In genomic region chr11:6357222-6357621, GRCh38 we compare ENCODE assay signal across 1 cellular context.
TF ChIP-seq lines count a peak whose summit lies in the region.

No MANE protein-coding gene starts in this region.

TF ChIP-seq in K562, 482 proteins besides CTCF, POLR2A, EP300 and RAD21 (continued from another document and continues in another):
- TF ChIP-seq, protein P1, sequence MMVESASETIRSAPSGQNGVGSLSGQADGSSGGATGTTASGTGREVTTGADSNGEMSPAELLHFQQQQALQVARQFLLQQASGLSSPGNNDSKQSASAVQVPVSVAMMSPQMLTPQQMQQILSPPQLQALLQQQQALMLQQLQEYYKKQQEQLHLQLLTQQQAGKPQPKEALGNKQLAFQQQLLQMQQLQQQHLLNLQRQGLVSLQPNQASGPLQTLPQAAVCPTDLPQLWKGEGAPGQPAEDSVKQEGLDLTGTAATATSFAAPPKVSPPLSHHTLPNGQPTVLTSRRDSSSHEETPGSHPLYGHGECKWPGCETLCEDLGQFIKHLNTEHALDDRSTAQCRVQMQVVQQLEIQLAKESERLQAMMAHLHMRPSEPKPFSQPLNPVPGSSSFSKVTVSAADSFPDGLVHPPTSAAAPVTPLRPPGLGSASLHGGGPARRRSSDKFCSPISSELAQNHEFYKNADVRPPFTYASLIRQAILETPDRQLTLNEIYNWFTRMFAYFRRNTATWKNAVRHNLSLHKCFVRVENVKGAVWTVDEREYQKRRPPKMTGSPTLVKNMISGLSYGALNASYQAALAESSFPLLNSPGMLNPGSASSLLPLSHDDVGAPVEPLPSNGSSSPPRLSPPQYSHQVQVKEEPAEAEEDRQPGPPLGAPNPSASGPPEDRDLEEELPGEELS (CRISPR knock-in tag; IDR thresholded peaks at IDR 0.05; ENCODE audit: borderline replicate concordance), result no peak
- TF ChIP-seq, protein P2, sequence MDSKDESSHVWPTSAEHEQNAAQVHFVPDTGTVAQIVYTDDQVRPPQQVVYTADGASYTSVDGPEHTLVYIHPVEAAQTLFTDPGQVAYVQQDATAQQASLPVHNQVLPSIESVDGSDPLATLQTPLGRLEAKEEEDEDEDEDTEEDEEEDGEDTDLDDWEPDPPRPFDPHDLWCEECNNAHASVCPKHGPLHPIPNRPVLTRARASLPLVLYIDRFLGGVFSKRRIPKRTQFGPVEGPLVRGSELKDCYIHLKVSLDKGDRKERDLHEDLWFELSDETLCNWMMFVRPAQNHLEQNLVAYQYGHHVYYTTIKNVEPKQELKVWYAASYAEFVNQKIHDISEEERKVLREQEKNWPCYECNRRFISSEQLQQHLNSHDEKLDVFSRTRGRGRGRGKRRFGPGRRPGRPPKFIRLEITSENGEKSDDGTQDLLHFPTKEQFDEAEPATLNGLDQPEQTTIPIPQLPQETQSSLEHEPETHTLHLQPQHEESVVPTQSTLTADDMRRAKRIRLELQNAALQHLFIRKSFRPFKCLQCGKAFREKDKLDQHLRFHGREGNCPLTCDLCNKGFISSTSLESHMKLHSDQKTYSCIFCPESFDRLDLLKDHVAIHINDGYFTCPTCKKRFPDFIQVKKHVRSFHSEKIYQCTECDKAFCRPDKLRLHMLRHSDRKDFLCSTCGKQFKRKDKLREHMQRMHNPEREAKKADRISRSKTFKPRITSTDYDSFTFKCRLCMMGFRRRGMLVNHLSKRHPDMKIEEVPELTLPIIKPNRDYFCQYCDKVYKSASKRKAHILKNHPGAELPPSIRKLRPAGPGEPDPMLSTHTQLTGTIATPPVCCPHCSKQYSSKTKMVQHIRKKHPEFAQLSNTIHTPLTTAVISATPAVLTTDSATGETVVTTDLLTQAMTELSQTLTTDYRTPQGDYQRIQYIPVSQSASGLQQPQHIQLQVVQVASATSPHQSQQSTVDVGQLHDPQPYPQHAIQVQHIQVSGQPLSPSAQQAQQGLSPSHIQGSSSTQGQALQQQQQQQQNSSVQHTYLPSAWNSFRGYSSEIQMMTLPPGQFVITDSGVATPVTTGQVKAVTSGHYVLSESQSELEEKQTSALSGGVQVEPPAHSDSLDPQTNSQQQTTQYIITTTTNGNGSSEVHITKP (IDR thresholded peaks at IDR 0.05; ENCODE audit: partially characterized antibody), result no peak
- TF ChIP-seq SMARCC2 (IDR thresholded peaks at IDR 0.05; ENCODE audit: low read depth) (no peak), ZNF165 (CRISPR knock-in tag; IDR thresholded peaks at IDR 0.05; ENCODE audit: borderline replicate concordance) (no peak), PKNOX1 (IDR thresholded peaks at IDR 0.05) (no peak), BHLHE40 (IDR thresholded peaks at IDR 0.05; ENCODE audit: low read length) (peak; percentile 25; the same call in 1 of the 2 replicates), YY1 (IDR thresholded peaks at IDR 0.05; ENCODE audit: borderline replicate concordance in 1 of 3, control insufficient read depth in 1 of 3, extremely low read depth in 1 of 3, insufficient read depth in 3 of 3, insufficient read length in 1 of 3, insufficient replicate concordance in 2 of 3, low read depth in 1 of 3, low read length in 2 of 3) (peak in 2 of 3 experiments; percentile 42 to 86), GABPB1 (CRISPR knock-in tag; IDR thresholded peaks at IDR 0.05) (no peak), FOXM1 (IDR thresholded peaks at IDR 0.05; ENCODE audit: low read depth) (no peak), FOXM1 (CRISPR knock-in tag; IDR thresholded peaks at IDR 0.05; ENCODE audit: low read depth) (no peak), ZNF740 (CRISPR knock-in tag; IDR thresholded peaks at IDR 0.05) (no peak), ZNF740 (tag; IDR thresholded peaks at IDR 0.05) (no peak), BRF1 (IDR thresholded peaks at IDR 0.05; ENCODE audit: borderline replicate concordance, extremely low read depth, insufficient read length) (no peak), ZNF263 (CRISPR knock-in tag; IDR thresholded peaks at IDR 0.05; ENCODE audit: borderline replicate concordance) (no peak), ARID1B (IDR thresholded peaks at IDR 0.05) (peak; percentile 49), CEBPG (CRISPR knock-in tag; IDR thresholded peaks at IDR 0.05) (0 out of 2 replicates have a peak, but pooled peaks have one; percentile 20), CEBPG (tag; conservative IDR thresholded peaks at IDR 0.05 in 1 of 2, IDR thresholded peaks at IDR 0.05 in 1 of 2) (peak in 1 of 2 experiments; percentile 29; a peak in 1 of 4 replicates), SP2 (IDR thresholded peaks at IDR 0.05; ENCODE audit: extremely low read depth, low read depth, low read length, poor library complexity, severe bottlenecking) (no peak), ZNF175 (CRISPR knock-in tag; IDR thresholded peaks at IDR 0.05; ENCODE audit: low read depth) (no peak), TAF15 (IDR thresholded peaks at IDR 0.05; ENCODE audit: low read depth, low read length) (no peak), HLTF (IDR thresholded peaks at IDR 0.05) (no peak), ESRRB (CRISPR knock-in tag; IDR thresholded peaks at IDR 0.05; ENCODE audit: borderline replicate concordance) (no peak), BRD4 (IDR thresholded peaks at IDR 0.05) (no peak), JUND (IDR thresholded peaks at IDR 0.05; ENCODE audit: borderline replicate concordance, low read depth, low read length) (peak; percentile 91), JUND (tag; IDR thresholded peaks at IDR 0.05; ENCODE audit: borderline replicate concordance, low read depth, low read length) (peak; percentile 88), RAD51 (IDR thresholded peaks at IDR 0.05; ENCODE audit: borderline replicate concordance, low read depth) (no peak), KLF16 (IDR thresholded peaks at IDR 0.05) (no peak), NFE2 (IDR thresholded peaks at IDR 0.05; ENCODE audit: low read depth) (peak; percentile 21), SREBF2 (CRISPR knock-in tag; IDR thresholded peaks at IDR 0.05) (no peak), SMC3 (conservative IDR thresholded peaks at IDR 0.05; ENCODE audit: insufficient read depth, low read depth, low read length) (no peak), CTBP1 (IDR thresholded peaks at IDR 0.05; ENCODE audit: borderline replicate concordance) (no peak), MAZ (CRISPR knock-in tag; conservative IDR thresholded peaks at IDR 0.05 in 1 of 2, IDR thresholded peaks at IDR 0.05 in 1 of 2) (no peak), ZNF134 (CRISPR knock-in tag; conservative IDR thresholded peaks at IDR 0.05) (no peak), ZNF41 (CRISPR knock-in tag; conservative IDR thresholded peaks at IDR 0.05) (no peak), SNRNP70 (optimal IDR thresholded peaks at IDR 0.05; ENCODE audit: low read depth, low read length) (no peak), CBFA2T3 (IDR thresholded peaks at IDR 0.05) (0 out of 2 replicates have a peak, but pooled peaks have one; percentile 23), RCOR1 (IDR thresholded peaks at IDR 0.05; ENCODE audit: borderline replicate concordance in 1 of 2, low read depth in 2 of 2, low read length in 2 of 2) (peak in 1 of 2 experiments; percentile 79; a peak in 1 of 4 replicates), ARNT (IDR thresholded peaks at IDR 0.05) (no peak), CUX1 (CRISPR knock-in tag; IDR thresholded peaks at IDR 0.05) (no peak), ZNF785 (CRISPR knock-in tag; IDR thresholded peaks at IDR 0.05) (no peak), HOXB6 (CRISPR knock-in tag; IDR thresholded peaks at IDR 0.05; ENCODE audit: borderline replicate concordance) (no peak), HIVEP1 (CRISPR knock-in tag; IDR thresholded peaks at IDR 0.05) (no peak), IFI16 (CRISPR knock-in tag; IDR thresholded peaks at IDR 0.05) (no peak), ZNF668 (CRISPR knock-in tag; IDR thresholded peaks at IDR 0.05) (no peak), PTTG1 (tag; IDR thresholded peaks at IDR 0.05; ENCODE audit: low read depth) (no peak), HDAC1 (IDR thresholded peaks at IDR 0.05) (no peak), MAFF (IDR thresholded peaks at IDR 0.05; ENCODE audit: low read length) (no peak), GTF2E2 (tag; IDR thresholded peaks at IDR 0.05) (no peak), ZNF77 (CRISPR knock-in tag; IDR thresholded peaks at IDR 0.05) (no peak), CREB1 (IDR thresholded peaks at IDR 0.05) (0 out of 2 replicates have a peak, but pooled peaks have one; percentile 26), CREB1 (CRISPR knock-in tag; IDR thresholded peaks at IDR 0.05) (no peak)
- TF ChIP-seq, protein P3, sequence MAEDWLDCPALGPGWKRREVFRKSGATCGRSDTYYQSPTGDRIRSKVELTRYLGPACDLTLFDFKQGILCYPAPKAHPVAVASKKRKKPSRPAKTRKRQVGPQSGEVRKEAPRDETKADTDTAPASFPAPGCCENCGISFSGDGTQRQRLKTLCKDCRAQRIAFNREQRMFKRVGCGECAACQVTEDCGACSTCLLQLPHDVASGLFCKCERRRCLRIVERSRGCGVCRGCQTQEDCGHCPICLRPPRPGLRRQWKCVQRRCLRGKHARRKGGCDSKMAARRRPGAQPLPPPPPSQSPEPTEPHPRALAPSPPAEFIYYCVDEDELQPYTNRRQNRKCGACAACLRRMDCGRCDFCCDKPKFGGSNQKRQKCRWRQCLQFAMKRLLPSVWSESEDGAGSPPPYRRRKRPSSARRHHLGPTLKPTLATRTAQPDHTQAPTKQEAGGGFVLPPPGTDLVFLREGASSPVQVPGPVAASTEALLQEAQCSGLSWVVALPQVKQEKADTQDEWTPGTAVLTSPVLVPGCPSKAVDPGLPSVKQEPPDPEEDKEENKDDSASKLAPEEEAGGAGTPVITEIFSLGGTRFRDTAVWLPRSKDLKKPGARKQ (CRISPR knock-in tag; IDR thresholded peaks at IDR 0.05), result no peak
- TF ChIP-seq, protein P4, sequence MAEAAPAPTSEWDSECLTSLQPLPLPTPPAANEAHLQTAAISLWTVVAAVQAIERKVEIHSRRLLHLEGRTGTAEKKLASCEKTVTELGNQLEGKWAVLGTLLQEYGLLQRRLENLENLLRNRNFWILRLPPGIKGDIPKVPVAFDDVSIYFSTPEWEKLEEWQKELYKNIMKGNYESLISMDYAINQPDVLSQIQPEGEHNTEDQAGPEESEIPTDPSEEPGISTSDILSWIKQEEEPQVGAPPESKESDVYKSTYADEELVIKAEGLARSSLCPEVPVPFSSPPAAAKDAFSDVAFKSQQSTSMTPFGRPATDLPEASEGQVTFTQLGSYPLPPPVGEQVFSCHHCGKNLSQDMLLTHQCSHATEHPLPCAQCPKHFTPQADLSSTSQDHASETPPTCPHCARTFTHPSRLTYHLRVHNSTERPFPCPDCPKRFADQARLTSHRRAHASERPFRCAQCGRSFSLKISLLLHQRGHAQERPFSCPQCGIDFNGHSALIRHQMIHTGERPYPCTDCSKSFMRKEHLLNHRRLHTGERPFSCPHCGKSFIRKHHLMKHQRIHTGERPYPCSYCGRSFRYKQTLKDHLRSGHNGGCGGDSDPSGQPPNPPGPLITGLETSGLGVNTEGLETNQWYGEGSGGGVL (CRISPR knock-in tag; IDR thresholded peaks at IDR 0.05), result no peak
- TF ChIP-seq, protein P5, sequence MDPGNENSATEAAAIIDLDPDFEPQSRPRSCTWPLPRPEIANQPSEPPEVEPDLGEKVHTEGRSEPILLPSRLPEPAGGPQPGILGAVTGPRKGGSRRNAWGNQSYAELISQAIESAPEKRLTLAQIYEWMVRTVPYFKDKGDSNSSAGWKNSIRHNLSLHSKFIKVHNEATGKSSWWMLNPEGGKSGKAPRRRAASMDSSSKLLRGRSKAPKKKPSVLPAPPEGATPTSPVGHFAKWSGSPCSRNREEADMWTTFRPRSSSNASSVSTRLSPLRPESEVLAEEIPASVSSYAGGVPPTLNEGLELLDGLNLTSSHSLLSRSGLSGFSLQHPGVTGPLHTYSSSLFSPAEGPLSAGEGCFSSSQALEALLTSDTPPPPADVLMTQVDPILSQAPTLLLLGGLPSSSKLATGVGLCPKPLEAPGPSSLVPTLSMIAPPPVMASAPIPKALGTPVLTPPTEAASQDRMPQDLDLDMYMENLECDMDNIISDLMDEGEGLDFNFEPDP (CRISPR knock-in tag; IDR thresholded peaks at IDR 0.05), result no peak
